Comparison of ENCODE assay signal across 1 cellular context in the genomic region with DNA sequence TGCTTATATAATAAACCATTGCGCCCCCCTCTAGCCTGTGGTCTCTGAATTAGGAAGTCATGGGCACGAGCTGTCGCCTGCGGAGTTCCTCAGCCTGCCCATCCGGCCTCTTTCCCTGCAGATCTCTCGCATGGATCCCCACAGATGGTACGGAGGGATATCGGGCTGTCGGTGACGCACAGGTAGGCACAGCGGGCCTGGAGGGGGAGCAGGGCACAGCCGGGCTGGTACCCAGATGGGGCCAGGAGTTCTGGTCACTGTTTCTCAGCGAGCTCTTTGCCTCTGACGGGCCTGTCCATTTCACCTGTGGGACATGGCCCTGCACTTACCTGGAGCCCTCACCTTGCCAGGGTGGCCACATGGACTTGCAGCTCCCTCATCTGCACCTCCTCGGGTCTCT.
A peak's percentile ranks its signal among the peaks of the same experiment; 100 is the strongest.
TF ChIP-seq lines count a peak whose summit lies in the region.

No MANE protein-coding gene starts in this region.

TF ChIP-seq in K562, 482 proteins besides CTCF, POLR2A, EP300 and RAD21:
- TF ChIP-seq, protein P1, sequence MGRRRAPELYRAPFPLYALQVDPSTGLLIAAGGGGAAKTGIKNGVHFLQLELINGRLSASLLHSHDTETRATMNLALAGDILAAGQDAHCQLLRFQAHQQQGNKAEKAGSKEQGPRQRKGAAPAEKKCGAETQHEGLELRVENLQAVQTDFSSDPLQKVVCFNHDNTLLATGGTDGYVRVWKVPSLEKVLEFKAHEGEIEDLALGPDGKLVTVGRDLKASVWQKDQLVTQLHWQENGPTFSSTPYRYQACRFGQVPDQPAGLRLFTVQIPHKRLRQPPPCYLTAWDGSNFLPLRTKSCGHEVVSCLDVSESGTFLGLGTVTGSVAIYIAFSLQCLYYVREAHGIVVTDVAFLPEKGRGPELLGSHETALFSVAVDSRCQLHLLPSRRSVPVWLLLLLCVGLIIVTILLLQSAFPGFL (CRISPR knock-in tag; IDR thresholded peaks at IDR 0.05) = no peak
- TF ChIP-seq POLR2G (IDR thresholded peaks at IDR 0.05; ENCODE audit: low read depth, low read length) = peak; percentile 59; the same call in 1 of the 2 replicates
